Comparison of ENCODE assay signal across 11 cellular contexts in genomic region chr1:85198864-85199263, GRCh38. TPM values are rescaled to one million over a fixed set of nuclear protein-coding genes. Genes with fewer than 3 reads are reported as not detected.
DNase-seq lines count a peak whose midpoint lies in the region; ATAC-seq and TF ChIP-seq lines count a peak whose summit lies in the region.
"Had no signal": no experiment of that assay in that cellular context is flagged by ENCODE, and none has a peak within 500 bp of the region (broad histone marks: within the 10 kb centered on the region; RNA-seq: fewer than 3 reads in every experiment).

No MANE protein-coding gene starts in this region.

- intact Hi-C loops in psoas muscle (cut with DNase I) = no loop called here

- DNase-seq in H7 (no peak), SK-N-MC (ENCODE audit: low read depth, low spot score) (no peak), foreskin fibroblast (no peak), psoas muscle (no peak), AG08396 (ENCODE audit: low spot score) (no peak), GDM1 (lab: John Stamatoyannopoulos, UW) (no peak)
- DNase-seq in activated CD4-positive, CD25-positive, alpha-beta regulatory T cell (lab: John Stamatoyannopoulos, UW) = no peak
- DNase-seq: DND-41, NCI-H524, testis had no signal

- WGBS in psoas muscle, 3 donors = 44 to 51% (median 50%) methylated on average over 2 of the region's 2 CpGs

- H3K9ac ChIP-seq in SK-N-MC (ENCODE audit: insufficient read length) = peak overlapping the region; percentile 83

- H3K27me3 ChIP-seq in H7 (ENCODE audit: control insufficient read depth, insufficient read depth, low read length) (no peaks in the 10 kb centered on the region), psoas muscle (ENCODE audit: insufficient read depth in 3 of 3, low read length in 2 of 3) (no peaks in the 10 kb centered on the region)
- H3K27me3 ChIP-seq: testis had no signal

- H3K9me3 ChIP-seq in SK-N-MC (ENCODE audit: low read depth, low read length) (no peaks in the 10 kb centered on the region), psoas muscle (no peaks in the 10 kb centered on the region)
- H3K9me3 ChIP-seq: testis had no signal

- no peak for TF ChIP-seq CTCF in foreskin fibroblast (IDR thresholded peaks at IDR 0.05; ENCODE audit: low read depth, low read length)
- TF ChIP-seq CTCF in psoas muscle (IDR thresholded peaks at IDR 0.05) = no peak

- peak overlapping the region; percentile 0; the same call in 1 of the 2 replicates for H3K27ac ChIP-seq in SK-N-MC
- H3K27ac ChIP-seq in psoas muscle = peak overlapping the region; percentile 7
- H3K27ac ChIP-seq: testis had no signal

- H3K4me3 ChIP-seq in H7 (ENCODE audit: insufficient read depth, low read depth, low read length) (peak overlapping the region; percentile 91; the same call in 1 of the 2 replicates), SK-N-MC (peak overlapping the region; percentile 94), foreskin fibroblast (ENCODE audit: low read depth in 1 of 2, low read length in 2 of 2) (peak overlapping the region; percentile 77 to 93), psoas muscle (peak overlapping the region; percentile 96)

- H3K4me1 ChIP-seq in psoas muscle = peaks cover 13% of the 10 kb centered on the region
- H3K4me1 ChIP-seq: testis had no signal

- ATAC-seq in psoas muscle (no peak), GM19463 (IDR thresholded peaks at IDR 0.05; ENCODE audit: unreplicated experiment) (no peak)

- H3K36me3 ChIP-seq in H7 (replicated peaks; ENCODE audit: control insufficient read depth, insufficient read depth, low read length) (no peaks in the 10 kb centered on the region), SK-N-MC (ENCODE audit: insufficient read depth, low read length) (no peaks in the 10 kb centered on the region), psoas muscle (ENCODE audit: insufficient read depth in 1 of 2, low read depth in 1 of 2) (no peaks in the 10 kb centered on the region)

RNA-seq across cellular contexts. Expression of gene SYDE2, which starts 2.0 kb away (rescaled TPM):
- total RNA-seq in H7 (2014; rRNA removed; shearing (Covaris generic)) = 13.0 and 15.6 TPM in 2 replicates
- total RNA-seq in psoas muscle = 1 to 10 TPM; 3.9 to 5.9 (median 4.9) TPM
- 1 to 10 TPM in 1 of 3 donors, under 1 TPM in 2; 0.30 to 1.9 (median 0.66) TPM for polyA plus RNA-seq in psoas muscle
